ENCODE assay signal across 16 cellular contexts in genomic region chr6:151088599-151088935, GRCh38.
DNase-seq lines count a peak whose midpoint lies in the region; ATAC-seq, FAIRE-seq and TF ChIP-seq lines count a peak whose summit lies in the region.
"Had no signal": no experiment of that assay in that cellular context is flagged by ENCODE, and none has a peak within 500 bp of the region (broad histone marks: within the 10 kb centered on the region; RNA-seq: fewer than 3 reads in every experiment).

No MANE protein-coding gene starts in this region.

- H2BK5ac ChIP-seq in IMR-90 (ENCODE audit: low read depth, low read length, poor library complexity, severe bottlenecking) (no peak overlapping the region), trophoblast cell (ENCODE audit: low read depth, low read length, poor library complexity) (peak overlapping the region; percentile 52)

- TF ChIP-seq RAD21 in A549 (conservative IDR thresholded peaks at IDR 0.05 in 1 of 2, IDR thresholded peaks at IDR 0.05 in 1 of 2) (no peak), IMR-90 (IDR thresholded peaks at IDR 0.05; ENCODE audit: low read length) (no peak)

- no peak overlapping the region for H3K4me3 Mint-ChIP-seq in endodermal cell

- no peak overlapping the region for H4K5ac ChIP-seq in IMR-90 (ENCODE audit: low read depth, low read length)

- H4K8ac ChIP-seq in IMR-90 (ENCODE audit: low read depth in 2 of 2, low read length in 2 of 2), result no peak overlapping the region
- no peak overlapping the region for H4K8ac ChIP-seq in trophoblast cell (ENCODE audit: low read depth, low read length)

- POLR2A ChIA-PET in A549 (lab: Yijun Ruan, JAX), result no interaction called here
- POLR2A ChIA-PET in IMR-90 (lab: Charles Lee; ENCODE audit: unreplicated experiment), result interaction anchor here (0.6 kb wide), 2 partner anchors 19 to 38 kb away, joined by 5 to 9 read pairs; no protein-coding TSS in a partner anchor

- no peak overlapping the region for H2AK9ac ChIP-seq in IMR-90 (replicated peaks; ENCODE audit: low read depth, low read length, poor library complexity)

- no peak overlapping the region for H3K4ac ChIP-seq in IMR-90 (ENCODE audit: low read depth, low read length)
- H3K4ac ChIP-seq in trophoblast cell (ENCODE audit: low read depth, low read length), result no peak overlapping the region

- WGBS in A549 (ENCODE audit: missing lambda C conversion rate), result 97% methylated on average over 11 of the region's 11 CpGs
- whole genome bisulfite sequencing in IMR-90 (ENCODE audit: extremely low coverage in 2 of 2, insufficient read length in 1 of 2), 2 experiments, result no CpG with 5 or more reads among the region's 11 CpGs
- WGBS in endodermal cell (ENCODE audit: insufficient coverage in 1 of 2, insufficient read length in 1 of 2), 2 experiments, result 94 to 100% methylated on average over 9 to 11 of the region's 11 CpGs
- no CpG with 5 or more reads among the region's 11 CpGs for WGBS in trophoblast cell (ENCODE audit: extremely low coverage, insufficient coverage, insufficient read length)

- H3K9me1 ChIP-seq in IMR-90 (ENCODE audit: insufficient read depth, low read length), result peaks cover 3% of the 10 kb centered on the region

- H3K9me3 ChIP-seq in A549 (no peaks in the 10 kb centered on the region), IMR-90 (ENCODE audit: control insufficient read depth, insufficient read depth, low read length) (no peaks in the 10 kb centered on the region), endodermal cell (ENCODE audit: control insufficient read depth, low read length) (no peaks in the 10 kb centered on the region), trophoblast cell (ENCODE audit: insufficient read depth, low read depth, low read length) (peaks cover 2% of the 10 kb centered on the region)
- H3K9me3 ChIP-seq: Caco-2 had no signal

- H3K9ac ChIP-seq in IMR-90 (ENCODE audit: low read depth, low read length) (no peak overlapping the region), endodermal cell (ENCODE audit: extremely low read depth, low read length, poor library complexity, severe bottlenecking) (no peak overlapping the region), trophoblast cell (ENCODE audit: low read length) (no peak overlapping the region)

- H3K27me3 ChIP-seq in IMR-90 (ENCODE audit: control insufficient read depth, insufficient read depth, low read length), result no peaks in the 10 kb centered on the region
- no peaks in the 10 kb centered on the region for H3K27me3 ChIP-seq in endodermal cell (ENCODE audit: control insufficient read depth, insufficient read depth, low read length, poor library complexity, severe bottlenecking)
- H3K27me3 ChIP-seq in trophoblast cell (ENCODE audit: insufficient read depth, low read length), result no peaks in the 10 kb centered on the region

- peaks cover 23% of the 10 kb centered on the region for H3K36me3 Mint-ChIP-seq in endodermal cell (ENCODE audit: low read depth)

- in situ Hi-C loops in IMR-90 (cut with MboI; ENCODE audit: low sequenced_read_pairs), result no loop called here

- no peak overlapping the region for H3K27ac Mint-ChIP-seq in endodermal cell

- H3K9me3 Mint-ChIP-seq in endodermal cell, result no peaks in the 10 kb centered on the region

- H3K14ac ChIP-seq in IMR-90 (replicated peaks; ENCODE audit: low read depth, low read length), result no peak overlapping the region
- peak overlapping the region; percentile 67 for H3K14ac ChIP-seq in trophoblast cell (ENCODE audit: low read length)

- ATAC-seq in A549 (no peak), IMR-90 (ENCODE audit: low read depth) (no peak), GM18498 (IDR thresholded peaks at IDR 0.05; ENCODE audit: unreplicated experiment) (no peak)

- H3K4me3 ChIP-seq in A549 (no peak overlapping the region), IMR-90 (ENCODE audit: insufficient read depth, low read depth, low read length) (no peak overlapping the region), endodermal cell (ENCODE audit: low read length) (no peak overlapping the region), trophoblast cell (ENCODE audit: low read depth, low read length) (no peak overlapping the region)

- no peaks in the 10 kb centered on the region for H3K27me3 Mint-ChIP-seq in endodermal cell (ENCODE audit: insufficient read depth)

- H2AFZ ChIP-seq in IMR-90 (replicated peaks; ENCODE audit: low read length, poor library complexity), result no peak overlapping the region
- no peak overlapping the region for H2AFZ ChIP-seq in trophoblast cell (ENCODE audit: insufficient read depth, low read length, poor library complexity)

- no TSS peak for BruUV-seq in IMR-90 (replicated peaks; lab: Mats Ljungman, UMichigan)

- dilution Hi-C loops in IMR-90 (cut with HindIII; ENCODE audit: low sequenced_read_pairs, unreplicated experiment), result no loop called here

- H3K23ac ChIP-seq in IMR-90 (ENCODE audit: low read depth, low read length) (no peak overlapping the region), trophoblast cell (ENCODE audit: low read length) (no peak overlapping the region)

- CTCF ChIA-PET in A549 (lab: Yijun Ruan, JAX), result interaction anchor here (0.5 to 1.4 kb wide), 3 partner anchors 12 to 236 kb away, joined by 3 to 5 read pairs (median 3); no protein-coding TSS in a partner anchor
- CTCF ChIA-PET in IMR-90 (lab: Yijun Ruan, JAX), result no interaction called here

- H3K4me1 ChIP-seq in A549, result peaks cover 18% of the 10 kb centered on the region; the same call in 2 of the 3 replicates
- peaks cover 2% of the 10 kb centered on the region; the same call in 1 of the 2 replicates for H3K4me1 ChIP-seq in IMR-90 (ENCODE audit: control insufficient read depth, insufficient read depth, low read length)
- no peaks in the 10 kb centered on the region for H3K4me1 ChIP-seq in endodermal cell (ENCODE audit: control insufficient read depth, insufficient read depth, low read length)
- peaks cover 18 to 23% of the 10 kb centered on the region in 2 experiments for H3K4me1 ChIP-seq in trophoblast cell (ENCODE audit: control insufficient read depth in 1 of 2, insufficient read depth in 2 of 2, low read length in 2 of 2)

- H2BK12ac ChIP-seq in trophoblast cell (ENCODE audit: low read length), result peak overlapping the region; percentile 85

- intact Hi-C loops in IMR-90 (cut with micrococcal nuclease), result no loop called here

- no peaks in the 10 kb centered on the region for H3K79me2 ChIP-seq in trophoblast cell (ENCODE audit: control insufficient read depth, insufficient read depth, low read length, poor library complexity)

- peaks cover 5% of the 10 kb centered on the region for H3K4me1 Mint-ChIP-seq in endodermal cell

- H3K79me1 ChIP-seq in IMR-90 (ENCODE audit: low read depth in 1 of 2, low read length in 2 of 2) (peaks cover 10 to 23% of the 10 kb centered on the region in 2 experiments; a peak in 3 of 4 replicates), trophoblast cell (ENCODE audit: low read length) (peaks cover 13% of the 10 kb centered on the region)

- FAIRE-seq in A549 (lab: Jason Lieb, UNC), result no peak
- FAIRE-seq: H54 had no signal

- H3K36me3 ChIP-seq in IMR-90 (ENCODE audit: control insufficient read depth, insufficient read depth, low read length) (peaks cover 34% of the 10 kb centered on the region), endodermal cell (ENCODE audit: control insufficient read depth, insufficient read depth, low read length) (peaks cover 32% of the 10 kb centered on the region), trophoblast cell (ENCODE audit: control insufficient read depth in 1 of 2, insufficient read depth in 2 of 2, low read length in 2 of 2) (peaks cover 5 to 6% of the 10 kb centered on the region in 2 experiments)

- no peaks in the 10 kb centered on the region; the same call in 1 of the 2 replicates for H4K20me1 ChIP-seq in IMR-90 (ENCODE audit: insufficient read depth, low read length)

- H3K4me2 ChIP-seq in A549, result no peak overlapping the region
- H3K4me2 ChIP-seq in IMR-90 (ENCODE audit: low read depth, low read length), result no peak overlapping the region
- H3K4me2 ChIP-seq in trophoblast cell (ENCODE audit: low read length), result no peak overlapping the region

- no peak overlapping the region for H4K12ac ChIP-seq in trophoblast cell (ENCODE audit: low read depth, low read length)

- H3K27ac ChIP-seq in A549 (peak overlapping the region; percentile 41 to 73; a peak in 4 of 6 replicates), IMR-90 (ENCODE audit: insufficient read depth, low read length) (no peak overlapping the region; the same call in 1 of the 2 replicates), endodermal cell (ENCODE audit: low read depth, low read length) (no peak overlapping the region), trophoblast cell (ENCODE audit: low read depth, low read length) (peak overlapping the region; percentile 71)

- H2BK15ac ChIP-seq in IMR-90 (ENCODE audit: low read depth, low read length), result no peak overlapping the region

- TF ChIP-seq POLR2A in A549 (IDR thresholded peaks at IDR 0.05; ENCODE audit: low read length), result no peak
- no peak for TF ChIP-seq POLR2A in IMR-90 (IDR thresholded peaks at IDR 0.05; ENCODE audit: low read depth, low read length)

- H2AK5ac ChIP-seq in IMR-90 (ENCODE audit: low read depth, low read length), result no peak overlapping the region
- H2AK5ac ChIP-seq in trophoblast cell (ENCODE audit: low read length), result peak overlapping the region; percentile 41

- no peak for TF ChIP-seq CTCF in A549 (IDR thresholded peaks at IDR 0.05)
- no peak for TF ChIP-seq CTCF in IMR-90 (conservative IDR thresholded peaks at IDR 0.05; ENCODE audit: low read depth, low read length)
- TF ChIP-seq CTCF in endodermal cell (conservative IDR thresholded peaks at IDR 0.05), result no peak

- no peak overlapping the region for H3K56ac ChIP-seq in IMR-90 (ENCODE audit: extremely low read depth, insufficient read depth, low read length)

- H3K18ac ChIP-seq in IMR-90 (ENCODE audit: low read depth, low read length) (peak overlapping the region; percentile 6; the same call in 1 of the 2 replicates), trophoblast cell (ENCODE audit: low read length) (no peak overlapping the region)

- H2BK120ac ChIP-seq in IMR-90 (ENCODE audit: low read depth, low read length), result no peak overlapping the region
- H2BK120ac ChIP-seq in trophoblast cell (ENCODE audit: insufficient read depth, low read length, poor library complexity), result peak overlapping the region; percentile 87

- H2BK20ac ChIP-seq in IMR-90 (ENCODE audit: low read depth, low read length), result no peak overlapping the region

- H4K91ac ChIP-seq in IMR-90 (ENCODE audit: insufficient read depth, low read depth, low read length) (no peak overlapping the region), trophoblast cell (ENCODE audit: low read depth, low read length) (peak overlapping the region; percentile 83)

- TF ChIP-seq EP300 in A549 (IDR thresholded peaks at IDR 0.05), result no peak

- DNase-seq in A549 (ENCODE audit: low read depth in 1 of 2, low spot score in 1 of 2), result no peak
- no peak for DNase-seq in IMR-90
- peak; percentile 19 for DNase-seq in endodermal cell
- no peak for DNase-seq in trophoblast cell
- no peak for DNase-seq in putamen (ENCODE audit: low spot score)
- no peak for DNase-seq in DMS79 treated with DMSO at 0.1 percent for 48 hours (lab: John Stamatoyannopoulos, UW)
- DNase-seq: AML-193, Caco-2, DMS153, NCI-H1092, NCI-H146, NCI-H2081, NCI-H510A treated with DMSO at 0.1 percent for 48 hours, NCI-H82 had no signal

TF ChIP-seq in A549, 52 proteins besides CTCF, POLR2A, EP300 and RAD21 (continues in another document):
- TF ChIP-seq HDAC2 (IDR thresholded peaks at IDR 0.05), result no peak
- TF ChIP-seq POLR2AphosphoS2 (conservative IDR thresholded peaks at IDR 0.05; ENCODE audit: low read length), result no peak

TF ChIP-seq in IMR-90, 13 proteins besides CTCF, POLR2A, EP300 and RAD21 (continues in another document):
- no peak for TF ChIP-seq RFX5 (IDR thresholded peaks at IDR 0.05; ENCODE audit: low read depth, low read length)

Comparison
In these comparisons a context has a peak if more than half of its experiments do, and no peak if none do; other contexts are left out.
1. H3K27ac ChIP-seq: peak in A549 (2 of 2) and trophoblast cell (single experiment); none in IMR-90 (single experiment) and endodermal cell (single experiment).